9 cellular contexts compared by ENCODE assay signal in the genomic region with DNA sequence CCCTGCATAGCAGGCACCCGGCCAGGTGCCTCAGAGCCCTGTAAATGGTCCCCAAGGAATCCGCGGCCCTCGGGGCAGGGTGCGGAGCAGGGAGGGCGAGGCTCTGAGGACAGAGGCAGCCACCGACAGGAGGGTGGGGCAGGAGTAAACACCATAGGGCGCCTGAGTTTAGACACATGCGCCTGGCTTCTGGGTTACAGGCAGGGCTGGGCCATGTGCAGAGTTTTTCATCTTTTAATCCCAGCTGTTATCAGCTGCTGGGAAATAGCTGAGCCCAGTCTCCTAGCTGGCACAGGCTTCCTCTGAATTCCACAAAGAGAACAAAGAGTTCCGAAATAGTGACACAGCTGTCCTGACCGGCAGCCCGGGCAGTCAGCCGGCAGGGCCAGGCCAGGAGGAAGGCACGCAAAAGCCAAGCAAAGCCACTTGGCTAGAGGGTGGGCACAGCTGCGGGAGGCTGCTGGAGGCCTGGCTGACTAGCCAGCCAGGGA.
DNase-seq lines count a peak whose midpoint lies in the region; ATAC-seq and TF ChIP-seq lines count a peak whose summit lies in the region.
"Had no signal": no experiment of that assay in that cellular context is flagged by ENCODE, and none has a peak within 500 bp of the region (broad histone marks: within the 10 kb centered on the region; RNA-seq: fewer than 3 reads in every experiment).

No MANE protein-coding gene starts in this region.

- H3K27ac ChIP-seq in HL-60 (replicated peaks) (peak overlapping the region; percentile 44), breast epithelium (peak overlapping the region; percentile 12 to 75), smooth muscle cell (ENCODE audit: low read depth) (peak overlapping the region; percentile 25)

- 33% methylated on average over 15 of the region's 15 CpGs for WGBS in smooth muscle cell (ENCODE audit: low lambda C conversion rate)

- DNase-seq in HL-60 (ENCODE audit: low read depth in 1 of 2, low spot score in 1 of 2) = no peak
- DNase-seq in breast epithelium (ENCODE audit: low spot score in 2 of 2) = peak in 1 of 2 donors; percentile 57
- DNase-seq in inferior parietal cortex (ENCODE audit: extremely low spot score) = peak; percentile 84
- DNase-seq in smooth muscle cell (lab: John Stamatoyannopoulos, UW; ENCODE audit: unreplicated experiment) = no peak
- DNase-seq in glomerular visceral epithelial cell (ENCODE audit: extremely low spot score) = no peak
- DNase-seq in NCI-H510A treated with DMSO at 0.1 percent for 48 hours (lab: John Stamatoyannopoulos, UW) = no peak

- H3K36me3 ChIP-seq in breast epithelium (no peaks in the 10 kb centered on the region), smooth muscle cell (ENCODE audit: low read depth) (no peaks in the 10 kb centered on the region)

- H2AFZ ChIP-seq in smooth muscle cell (ENCODE audit: low read depth) = no peak overlapping the region

- H3K79me2 ChIP-seq in smooth muscle cell (ENCODE audit: low read depth) = no peaks in the 10 kb centered on the region

- no peaks in the 10 kb centered on the region for H3K4me1 ChIP-seq in breast epithelium
- no peaks in the 10 kb centered on the region for H3K4me1 ChIP-seq in smooth muscle cell (ENCODE audit: low read depth)

- H3K4me3 ChIP-seq in HL-60 (replicated peaks; ENCODE audit: insufficient read depth, low read length) (no peak overlapping the region), breast epithelium (no peak overlapping the region), smooth muscle cell (no peak overlapping the region)

- intact Hi-C loops in breast epithelium (cut with DNase I; ENCODE audit: low total_unique reads) = no loop called here

- H3K9me3 ChIP-seq in breast epithelium (no peaks in the 10 kb centered on the region), smooth muscle cell (replicated peaks; ENCODE audit: low read depth) (no peaks in the 10 kb centered on the region)

- H3K27me3 ChIP-seq in HL-60 (ENCODE audit: insufficient read depth, poor library complexity, severe bottlenecking) (no peaks in the 10 kb centered on the region), breast epithelium (no peaks in the 10 kb centered on the region), smooth muscle cell (ENCODE audit: low read depth) (no peaks in the 10 kb centered on the region)

- H3K4me2 ChIP-seq in smooth muscle cell = peak overlapping the region; percentile 46

- TF ChIP-seq POLR2A in breast epithelium (IDR thresholded peaks at IDR 0.05) = no peak

- no peak for TF ChIP-seq CTCF in HL-60 (IDR thresholded peaks at IDR 0.05; ENCODE audit: insufficient read depth, low read length)
- TF ChIP-seq CTCF in breast epithelium (IDR thresholded peaks at IDR 0.05) = no peak
- no peak for TF ChIP-seq CTCF in smooth muscle cell (IDR thresholded peaks at IDR 0.05; ENCODE audit: borderline replicate concordance, insufficient read depth, poor library complexity, severe bottlenecking)

- H4K20me1 ChIP-seq in smooth muscle cell (ENCODE audit: low read depth) = no peaks in the 10 kb centered on the region

- no peak for ATAC-seq in HG02798 (IDR thresholded peaks at IDR 0.05; ENCODE audit: poor library complexity, unreplicated experiment)
- no peak for ATAC-seq in HG03108 (IDR thresholded peaks at IDR 0.05; ENCODE audit: unreplicated experiment)
- ATAC-seq: activated CD4-positive, CD25-positive, alpha-beta regulatory T cell treated with anti-CD3 and anti-CD28 coated beads, Interleukin-2, amount 50 U/mL, for 24 hours had no signal

- H3K9ac ChIP-seq in smooth muscle cell (ENCODE audit: low read depth) = no peak overlapping the region

- peaks cover 7% of the 10 kb centered on the region for H3F3A ChIP-seq in smooth muscle cell (ENCODE audit: low read depth)
